ENCODE assay signal across 1 cellular context in the genomic region with DNA sequence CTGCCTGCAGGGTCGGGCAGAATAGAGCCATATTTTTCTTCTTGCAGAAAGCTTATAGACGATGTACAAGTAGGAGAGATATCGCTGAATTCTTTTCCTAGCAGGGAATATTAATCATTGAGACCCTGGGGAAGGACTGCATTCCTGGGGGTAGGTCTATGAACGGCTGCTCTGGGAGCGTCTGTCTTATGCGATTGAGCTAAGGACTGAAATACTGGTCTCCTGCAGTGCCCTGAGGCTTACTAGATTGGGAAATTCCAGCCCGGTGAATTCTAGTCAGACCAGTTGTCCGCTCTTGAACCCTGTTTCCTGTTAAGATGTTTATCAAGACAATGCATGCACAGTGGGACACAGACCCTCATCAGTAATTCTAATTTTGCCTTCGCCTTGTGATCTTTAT.
TF ChIP-seq lines count a peak whose summit lies in the region.

No MANE protein-coding gene starts in this region.

TF ChIP-seq in SK-N-SH, 30 proteins besides CTCF, POLR2A, EP300 and RAD21 (continued from another document):
- TF ChIP-seq POLR2AphosphoS5 (IDR thresholded peaks at IDR 0.05; ENCODE audit: low read depth, low read length) (no peak), RXRA (IDR thresholded peaks at IDR 0.05; ENCODE audit: borderline replicate concordance, low read depth) (no peak), TEAD4 (IDR thresholded peaks at IDR 0.05; ENCODE audit: borderline replicate concordance, insufficient read depth) (no peak), JUND (IDR thresholded peaks at IDR 0.05) (no peak), GATA2 (CRISPR knock-in tag; IDR thresholded peaks at IDR 0.05) (no peak), TCF12 (IDR thresholded peaks at IDR 0.05) (no peak)
